1 cellular context compared by ENCODE assay signal in the genomic region with DNA sequence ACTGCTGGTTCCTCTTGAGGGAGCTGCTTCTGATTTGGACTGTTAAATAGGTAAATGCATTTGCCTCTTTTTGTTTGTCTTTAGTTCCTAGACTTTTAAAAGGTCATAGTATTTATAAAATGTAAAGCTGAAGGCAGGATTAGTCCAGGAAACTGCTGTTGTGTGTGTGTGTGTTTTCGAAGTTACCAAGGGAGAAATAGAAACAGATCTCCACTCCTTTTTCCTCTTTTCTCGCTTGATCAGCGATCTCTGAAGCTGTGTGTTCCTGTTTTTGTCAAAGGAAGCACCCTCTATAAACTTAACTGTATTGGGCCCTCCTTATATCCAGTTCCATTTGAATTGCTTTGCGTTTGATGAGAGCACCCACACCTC.
A peak's percentile ranks its signal among the peaks of the same experiment; 100 is the strongest.
TF ChIP-seq lines count a peak whose summit lies in the region.

No MANE protein-coding gene starts in this region.

TF ChIP-seq in GM12878, 131 proteins besides CTCF, POLR2A, EP300 and RAD21 (continued from another document):
- no peak for TF ChIP-seq EGR1 (IDR thresholded peaks at IDR 0.05; ENCODE audit: borderline replicate concordance in 1 of 2, low read depth in 2 of 2, low read length in 2 of 2)
- no peak for TF ChIP-seq YBX1 (IDR thresholded peaks at IDR 0.05)
- TF ChIP-seq, protein P1, sequence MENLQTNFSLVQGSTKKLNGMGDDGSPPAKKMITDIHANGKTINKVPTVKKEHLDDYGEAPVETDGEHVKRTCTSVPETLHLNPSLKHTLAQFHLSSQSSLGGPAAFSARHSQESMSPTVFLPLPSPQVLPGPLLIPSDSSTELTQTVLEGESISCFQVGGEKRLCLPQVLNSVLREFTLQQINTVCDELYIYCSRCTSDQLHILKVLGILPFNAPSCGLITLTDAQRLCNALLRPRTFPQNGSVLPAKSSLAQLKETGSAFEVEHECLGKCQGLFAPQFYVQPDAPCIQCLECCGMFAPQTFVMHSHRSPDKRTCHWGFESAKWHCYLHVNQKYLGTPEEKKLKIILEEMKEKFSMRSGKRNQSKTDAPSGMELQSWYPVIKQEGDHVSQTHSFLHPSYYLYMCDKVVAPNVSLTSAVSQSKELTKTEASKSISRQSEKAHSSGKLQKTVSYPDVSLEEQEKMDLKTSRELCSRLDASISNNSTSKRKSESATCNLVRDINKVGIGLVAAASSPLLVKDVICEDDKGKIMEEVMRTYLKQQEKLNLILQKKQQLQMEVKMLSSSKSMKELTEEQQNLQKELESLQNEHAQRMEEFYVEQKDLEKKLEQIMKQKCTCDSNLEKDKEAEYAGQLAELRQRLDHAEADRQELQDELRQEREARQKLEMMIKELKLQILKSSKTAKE (IDR thresholded peaks at IDR 0.05; ENCODE audit: low read depth, poor library complexity, severe bottlenecking) = no peak
- peak; percentile 39; the same call in 1 of the 2 replicates for TF ChIP-seq SPI1 (IDR thresholded peaks at IDR 0.05; ENCODE audit: borderline replicate concordance, insufficient read depth, low read depth, low read length)
- TF ChIP-seq PML (IDR thresholded peaks at IDR 0.05; ENCODE audit: low read length) = no peak
